ENCODE assay signal across 1 cellular context in genomic region chr7:26193432-26194206, GRCh38.
A peak's percentile ranks its signal among the peaks of the same experiment; 100 is the strongest.
TF ChIP-seq lines count a peak whose summit lies in the region.

No MANE protein-coding gene starts in this region.

TF ChIP-seq in A549, 52 proteins besides CTCF, POLR2A, EP300 and RAD21 (continued from another document):
- peak; percentile 23; the same call in 1 of the 2 replicates for TF ChIP-seq REST (IDR thresholded peaks at IDR 0.05)
- TF ChIP-seq HOXA7 (CRISPR knock-in tag; IDR thresholded peaks at IDR 0.05): peak; percentile 46; the same call in 1 of the 2 replicates
- peak; percentile 49; the same call in 1 of the 2 replicates for TF ChIP-seq POLR2AphosphoS2 (conservative IDR thresholded peaks at IDR 0.05; ENCODE audit: low read length)
- TF ChIP-seq BCL3 (IDR thresholded peaks at IDR 0.05): 0 out of 3 replicates have a peak, but pooled peaks have one; percentile 17
TF ChIP-seq in A549: peak in this region for 4.
